ENCODE assay signal across 20 cellular contexts in the genomic region with DNA sequence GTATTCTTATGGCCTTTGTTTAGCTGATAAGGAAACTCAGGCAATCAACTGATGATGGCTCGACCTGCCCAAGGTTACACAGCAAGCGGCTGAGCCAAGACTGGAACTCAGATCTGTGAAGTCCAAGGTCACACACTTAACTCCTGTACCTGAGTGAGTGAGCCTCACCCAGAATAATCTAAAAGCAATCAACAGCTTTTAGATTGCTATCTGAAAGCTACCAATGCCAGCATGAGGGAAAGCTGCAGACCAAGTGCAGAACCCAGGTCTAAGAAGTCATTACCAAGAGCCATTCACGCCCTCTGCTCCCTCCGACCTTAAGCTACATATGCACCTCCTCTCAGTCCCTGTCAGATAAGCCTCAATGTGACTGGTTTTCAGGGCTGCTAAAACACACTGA. TPM values are rescaled to one million over a fixed set of nuclear protein-coding genes. Genes with fewer than 3 reads are reported as not detected.
DNase-seq lines count a peak whose midpoint lies in the region; ATAC-seq and TF ChIP-seq lines count a peak whose summit lies in the region.
"Had no signal": no experiment of that assay in that cellular context is flagged by ENCODE, and none has a peak within 500 bp of the region (broad histone marks: within the 10 kb centered on the region; RNA-seq: fewer than 3 reads in every experiment).

No MANE protein-coding gene starts in this region.

- H3K4me1 Mint-ChIP-seq in dendritic cell treated with granulocyte-macrophage colony-stimulating factor and Interleukin-4, amounts not matched to agents 40 ng/mL and 50 ng/mL, for 4 days (ENCODE audit: low read depth) = peaks cover 74% of the 10 kb centered on the region

- no peak overlapping the region for H3K4me2 ChIP-seq in mesendoderm (ENCODE audit: low read length)

- no peak overlapping the region for H2BK15ac ChIP-seq in mesendoderm (replicated peaks; ENCODE audit: low read depth)

- TF ChIP-seq POLR2A in spleen (IDR thresholded peaks at IDR 0.05) = no peak

- no peak overlapping the region for H3K4me3 Mint-ChIP-seq in dendritic cell treated with granulocyte-macrophage colony-stimulating factor and Interleukin-4, amounts not matched to agents 40 ng/mL and 50 ng/mL, for 4 days

- no peak overlapping the region for H3K18ac ChIP-seq in mesendoderm (ENCODE audit: low read length)

- peak overlapping the region; percentile 80 for H3K27ac Mint-ChIP-seq in dendritic cell treated with granulocyte-macrophage colony-stimulating factor and Interleukin-4, amounts not matched to agents 40 ng/mL and 50 ng/mL, for 4 days

- intact Hi-C loops in dendritic cell treated with granulocyte-macrophage colony-stimulating factor and Interleukin-4, amounts not matched to agents 40 ng/mL and 50 ng/mL, for 4 days (cut with micrococcal nuclease) = loop anchor here (10.0 kb wide), 1 partner anchor 161 kb away; no protein-coding TSS in a partner anchor
- intact Hi-C loops in spleen (cut with DNase I; ENCODE audit: low total_unique reads) = no loop called here

- H3K4me3 ChIP-seq in mesendoderm (ENCODE audit: low read length) = no peak overlapping the region
- no peak overlapping the region for H3K4me3 ChIP-seq in spleen

- H3K27ac ChIP-seq in VCaP (peak overlapping the region; percentile 80; the same call in 1 of the 2 replicates), mesendoderm (ENCODE audit: low read depth, low read length) (no peak overlapping the region), spleen (peak overlapping the region in 5 of 8 donors; percentile 17 to 75 (median 52))

- no peak overlapping the region for H4K8ac ChIP-seq in mesendoderm (ENCODE audit: low read depth, low read length)

- DNase-seq in mesendoderm (peak; percentile 32), spleen (no peak)
- no peak for DNase-seq in stimulated activated naive CD4-positive, alpha-beta T cell treated with Interleukin-2 at 50 U/mL for 16 hours (lab: John Stamatoyannopoulos, UW)
- no peak for DNase-seq in stimulated activated naive CD4-positive, alpha-beta T cell (lab: John Stamatoyannopoulos, UW)
- DNase-seq: BE2C, EL, GF-D8, GOT3, HCEC 1CT, IMR-90, NCI-H1105, NCI-H2081, NCI-H2171, NCI-H524 treated with DMSO at 0.1 percent for 48 hours, NCI-H82 had no signal

- TF ChIP-seq CTCF in VCaP (conservative IDR thresholded peaks at IDR 0.05) (no peak), spleen (IDR thresholded peaks at IDR 0.05 in 8 of 11, conservative IDR thresholded peaks at IDR 0.05 in 3 of 11) (no peak)

- H3K23ac ChIP-seq in mesendoderm (ENCODE audit: low read length) = no peak overlapping the region

- no peak overlapping the region for H2BK5ac ChIP-seq in mesendoderm (ENCODE audit: low read length)

- H3K27me3 ChIP-seq in mesendoderm (ENCODE audit: insufficient read depth, low read length, poor library complexity) = no peaks in the 10 kb centered on the region
- H3K27me3 ChIP-seq in spleen (replicated peaks in 1 of 7) = no peaks in the 10 kb centered on the region
- H3K27me3 ChIP-seq: BE2C had no signal

- no peaks in the 10 kb centered on the region for H3K79me2 ChIP-seq in mesendoderm (ENCODE audit: control insufficient read depth, insufficient read depth, low read length)

- H3K9me3 ChIP-seq in spleen = no peaks in the 10 kb centered on the region
- H3K9me3 ChIP-seq: BE2C had no signal

- H2AK5ac ChIP-seq in mesendoderm (ENCODE audit: low read length) = no peak overlapping the region

- H3K56ac ChIP-seq in mesendoderm (ENCODE audit: low read length) = no peak overlapping the region

- no peak overlapping the region for H3K4ac ChIP-seq in mesendoderm (ENCODE audit: low read depth, low read length)

- H2BK120ac ChIP-seq in mesendoderm (ENCODE audit: low read depth, low read length) = no peak overlapping the region

- H3K36me3 ChIP-seq in mesendoderm (ENCODE audit: control insufficient read depth, insufficient read depth, low read length) = no peaks in the 10 kb centered on the region
- H3K36me3 ChIP-seq in spleen = peaks cover 0 to 79% (median 25%) of the 10 kb centered on the region in 6 donors
- H3K36me3 ChIP-seq: BE2C had no signal

- H3K9ac ChIP-seq in mesendoderm (ENCODE audit: low read length) = no peak overlapping the region

- H4K5ac ChIP-seq in mesendoderm (ENCODE audit: low read length) = no peak overlapping the region

- WGBS in mesendoderm (ENCODE audit: extremely low coverage, insufficient coverage, low lambda C conversion rate) = no CpG with 5 or more reads among the region's 4 CpGs
- 76 to 95% (median 80%) methylated on average over 4 of the region's 4 CpGs for WGBS in spleen, 5 donors

- peaks cover 87% of the 10 kb centered on the region for H3K36me3 Mint-ChIP-seq in dendritic cell treated with granulocyte-macrophage colony-stimulating factor and Interleukin-4, amounts not matched to agents 40 ng/mL and 50 ng/mL, for 4 days (ENCODE audit: low read depth)

- no peaks in the 10 kb centered on the region for H3K4me1 ChIP-seq in mesendoderm (ENCODE audit: control insufficient read depth, low read depth, low read length)
- H3K4me1 ChIP-seq in spleen = peaks cover 30 to 100% (median 57%) of the 10 kb centered on the region in 6 donors
- H3K4me1 ChIP-seq: BE2C had no signal

- ATAC-seq in HG03354 (IDR thresholded peaks at IDR 0.05; ENCODE audit: poor library complexity, severe bottlenecking, unreplicated experiment) (no peak), GM18870 (IDR thresholded peaks at IDR 0.05; ENCODE audit: unreplicated experiment) (no peak)
- ATAC-seq: Panc1 had no signal

- H3K9me3 Mint-ChIP-seq in dendritic cell treated with granulocyte-macrophage colony-stimulating factor and Interleukin-4, amounts not matched to agents 40 ng/mL and 50 ng/mL, for 4 days = no peaks in the 10 kb centered on the region

- H3K79me1 ChIP-seq in mesendoderm (ENCODE audit: low read length) = peaks cover 1% of the 10 kb centered on the region

- H3K27me3 Mint-ChIP-seq in dendritic cell treated with granulocyte-macrophage colony-stimulating factor and Interleukin-4, amounts not matched to agents 40 ng/mL and 50 ng/mL, for 4 days = no peaks in the 10 kb centered on the region

RNA-seq across cellular contexts. Expression of a gene that starts 12.1 kb away (rescaled TPM):
- polyA plus RNA-seq in mesendoderm (2013, experiment 1 of 2) = 12.7 TPM
- 12.5 TPM for polyA plus RNA-seq in mesendoderm (2013, experiment 2 of 2)
- total RNA-seq in spleen = 10 to 100 TPM; 35.9 to 75.6 (median 46.7) TPM
- 10 to 100 TPM; 11.0 to 12.8 (median 12.2) TPM for polyA plus RNA-seq in spleen
